In genomic region chr6:47648031-47648430, GRCh38 we compare ENCODE assay signal across 32 cellular contexts. TPM values are rescaled to one million over a fixed set of nuclear protein-coding genes. Genes with fewer than 3 reads are reported as not detected.
"Had no signal": no experiment of that assay in that cellular context is flagged by ENCODE, and none has a peak within 500 bp of the region (broad histone marks: within the 10 kb centered on the region; RNA-seq: fewer than 3 reads in every experiment).

No MANE protein-coding gene starts in this region.

- H3K27me3 ChIP-seq: esophagus squamous epithelium, heart right ventricle, neural progenitor cell, stomach, thyroid gland, upper lobe of left lung had no signal

- H3K9me3 Mint-ChIP-seq: immature natural killer cell; naive thymus-derived CD4-positive, alpha-beta T cell; nephron; neural progenitor cell had no signal

- DNase-seq: dermis blood vessel endothelial cell; effector memory CD4-positive, alpha-beta T cell; esophagus squamous epithelium; foreskin melanocyte; glutamatergic neuron; heart right ventricle; hypothalamus; immature natural killer cell; islet precursor cell; kidney glomerular epithelial cell; left ventricle myocardium superior; lower lobe of right lung; naive thymus-derived CD4-positive, alpha-beta T cell; stimulated activated CD4-positive, alpha-beta T cell treated with anti-CD3 and anti-CD28 coated beads, Interleukin-12 subunit alpha, Interleukin-12 subunit beta, amount 100 ng/mL, for 4 hours; stimulated activated CD4-positive, alpha-beta T cell treated with anti-CD3 and anti-CD28 coated beads, Interleukin-1b, Interleukin-23, amount 100 ng/mL, for 48 hours; stimulated activated CD4-positive, alpha-beta T cell treated with anti-CD3 and anti-CD28 coated beads, Interleukin-4, amount 100 ng/mL, for 1 hour; stimulated activated CD8-positive, alpha-beta memory T cell treated with anti-CD3 and anti-CD28 coated beads, Interleukin-4, amount 100 ng/mL, for 48 hours; stimulated activated naive CD4-positive, alpha-beta T cell treated with Interleukin-2 at 50 U/mL for 16 hours; stomach; thyroid gland; upper lobe of left lung had no signal

- H3K4me3 ChIP-seq: coronary artery, esophagus squamous epithelium, heart right ventricle, lower lobe of right lung, neural progenitor cell, smooth muscle cell, stomach, thyroid gland, upper lobe of left lung had no signal

- H3K36me3 ChIP-seq: esophagus squamous epithelium, heart right ventricle, lower lobe of right lung, neural progenitor cell, stomach, thyroid gland, upper lobe of left lung had no signal

- H3K4me1 ChIP-seq: parathyroid adenoma, stomach, thyroid gland had no signal

- H3K27ac Mint-ChIP-seq: immature natural killer cell, neural progenitor cell, progenitor cell of endocrine pancreas had no signal

- H3K9me3 ChIP-seq: esophagus squamous epithelium, heart right ventricle, lower lobe of right lung, stomach, thyroid gland, upper lobe of left lung had no signal

- H3K36me3 Mint-ChIP-seq: immature natural killer cell; naive thymus-derived CD4-positive, alpha-beta T cell; neural progenitor cell had no signal

- ATAC-seq: heart right ventricle; left ventricle myocardium superior; lower lobe of right lung; naive thymus-derived CD4-positive, alpha-beta T cell; sciatic nerve had no signal

- H3K4me1 Mint-ChIP-seq: immature natural killer cell, nephron, neural progenitor cell had no signal

- H3K4me3 Mint-ChIP-seq: immature natural killer cell; naive thymus-derived CD4-positive, alpha-beta T cell; nephron; neural progenitor cell had no signal

- H3K27me3 Mint-ChIP-seq: progenitor cell of endocrine pancreas had no signal

RNA-seq across cellular contexts. Expression of gene ADGRF4, which starts 50.3 kb away (rescaled TPM):
- total RNA-seq: chondrocyte; endothelial cell of umbilical vein; left ventricle myocardium superior; lower lobe of right lung; mononuclear cell; naive thymus-derived CD4-positive, alpha-beta T cell; sciatic nerve; stomach; temporal lobe had no signal
